1 cellular context compared by ENCODE assay signal in the genomic region with DNA sequence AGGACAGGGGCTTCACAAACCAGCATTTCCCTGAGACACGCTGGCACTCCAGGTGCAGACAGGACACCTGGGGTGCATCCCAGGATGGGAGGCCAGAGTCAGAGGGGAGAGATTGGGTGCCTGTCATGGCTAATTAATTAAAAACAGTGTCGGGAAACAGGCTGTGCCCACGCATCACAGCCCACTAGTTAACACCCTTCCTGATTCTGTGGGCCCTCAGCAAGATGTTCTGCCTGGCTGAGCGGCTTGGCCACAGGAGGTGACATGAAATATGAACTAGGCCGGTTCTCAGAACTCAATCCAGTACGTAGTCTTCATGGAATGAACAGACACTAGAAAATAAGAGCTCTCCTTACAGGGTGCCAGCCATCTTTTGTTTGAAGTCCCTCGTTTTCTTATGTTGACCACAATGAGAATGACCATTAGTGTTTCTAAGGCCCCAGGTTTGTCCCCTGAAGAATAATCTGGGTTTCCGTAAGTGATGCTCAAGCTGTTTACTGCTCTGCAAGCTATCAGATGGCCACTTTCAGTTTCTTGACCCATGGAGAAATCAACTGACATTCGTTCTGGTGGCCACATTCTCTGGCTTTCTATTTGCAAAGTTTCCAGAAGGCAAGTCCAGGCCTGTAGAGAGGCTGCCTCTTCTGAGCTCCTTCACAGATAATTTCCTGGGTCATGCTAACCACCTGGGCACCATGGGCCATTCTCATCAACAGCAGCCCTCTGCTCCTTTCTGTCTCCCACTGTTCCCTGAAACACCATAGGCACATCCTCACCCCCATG.
TF ChIP-seq lines count a peak whose summit lies in the region.

No MANE protein-coding gene starts in this region.

TF ChIP-seq in H1, 55 proteins besides CTCF, POLR2A, EP300 and RAD21 (continued from another document):
- TF ChIP-seq MAFK (IDR thresholded peaks at IDR 0.05; ENCODE audit: low read depth, low read length) (no peak), CHD2 (IDR thresholded peaks at IDR 0.05; ENCODE audit: low read length) (no peak), SUZ12 (IDR thresholded peaks at IDR 0.05; ENCODE audit: low read length) (no peak), SIX5 (IDR thresholded peaks at IDR 0.05; ENCODE audit: low read depth, low read length) (no peak), ASH2L (IDR thresholded peaks at IDR 0.05; ENCODE audit: low read length) (no peak), PHF8 (conservative IDR thresholded peaks at IDR 0.05; ENCODE audit: low read depth, low read length) (no peak), BCL11A (IDR thresholded peaks at IDR 0.05; ENCODE audit: low read depth in 2 of 2, low read length in 2 of 2) (no peak), YY1 (IDR thresholded peaks at IDR 0.05; ENCODE audit: low read depth, low read length) (no peak), TAF1 (IDR thresholded peaks at IDR 0.05; ENCODE audit: low read depth, low read length) (no peak)
- TF ChIP-seq, protein P1, sequence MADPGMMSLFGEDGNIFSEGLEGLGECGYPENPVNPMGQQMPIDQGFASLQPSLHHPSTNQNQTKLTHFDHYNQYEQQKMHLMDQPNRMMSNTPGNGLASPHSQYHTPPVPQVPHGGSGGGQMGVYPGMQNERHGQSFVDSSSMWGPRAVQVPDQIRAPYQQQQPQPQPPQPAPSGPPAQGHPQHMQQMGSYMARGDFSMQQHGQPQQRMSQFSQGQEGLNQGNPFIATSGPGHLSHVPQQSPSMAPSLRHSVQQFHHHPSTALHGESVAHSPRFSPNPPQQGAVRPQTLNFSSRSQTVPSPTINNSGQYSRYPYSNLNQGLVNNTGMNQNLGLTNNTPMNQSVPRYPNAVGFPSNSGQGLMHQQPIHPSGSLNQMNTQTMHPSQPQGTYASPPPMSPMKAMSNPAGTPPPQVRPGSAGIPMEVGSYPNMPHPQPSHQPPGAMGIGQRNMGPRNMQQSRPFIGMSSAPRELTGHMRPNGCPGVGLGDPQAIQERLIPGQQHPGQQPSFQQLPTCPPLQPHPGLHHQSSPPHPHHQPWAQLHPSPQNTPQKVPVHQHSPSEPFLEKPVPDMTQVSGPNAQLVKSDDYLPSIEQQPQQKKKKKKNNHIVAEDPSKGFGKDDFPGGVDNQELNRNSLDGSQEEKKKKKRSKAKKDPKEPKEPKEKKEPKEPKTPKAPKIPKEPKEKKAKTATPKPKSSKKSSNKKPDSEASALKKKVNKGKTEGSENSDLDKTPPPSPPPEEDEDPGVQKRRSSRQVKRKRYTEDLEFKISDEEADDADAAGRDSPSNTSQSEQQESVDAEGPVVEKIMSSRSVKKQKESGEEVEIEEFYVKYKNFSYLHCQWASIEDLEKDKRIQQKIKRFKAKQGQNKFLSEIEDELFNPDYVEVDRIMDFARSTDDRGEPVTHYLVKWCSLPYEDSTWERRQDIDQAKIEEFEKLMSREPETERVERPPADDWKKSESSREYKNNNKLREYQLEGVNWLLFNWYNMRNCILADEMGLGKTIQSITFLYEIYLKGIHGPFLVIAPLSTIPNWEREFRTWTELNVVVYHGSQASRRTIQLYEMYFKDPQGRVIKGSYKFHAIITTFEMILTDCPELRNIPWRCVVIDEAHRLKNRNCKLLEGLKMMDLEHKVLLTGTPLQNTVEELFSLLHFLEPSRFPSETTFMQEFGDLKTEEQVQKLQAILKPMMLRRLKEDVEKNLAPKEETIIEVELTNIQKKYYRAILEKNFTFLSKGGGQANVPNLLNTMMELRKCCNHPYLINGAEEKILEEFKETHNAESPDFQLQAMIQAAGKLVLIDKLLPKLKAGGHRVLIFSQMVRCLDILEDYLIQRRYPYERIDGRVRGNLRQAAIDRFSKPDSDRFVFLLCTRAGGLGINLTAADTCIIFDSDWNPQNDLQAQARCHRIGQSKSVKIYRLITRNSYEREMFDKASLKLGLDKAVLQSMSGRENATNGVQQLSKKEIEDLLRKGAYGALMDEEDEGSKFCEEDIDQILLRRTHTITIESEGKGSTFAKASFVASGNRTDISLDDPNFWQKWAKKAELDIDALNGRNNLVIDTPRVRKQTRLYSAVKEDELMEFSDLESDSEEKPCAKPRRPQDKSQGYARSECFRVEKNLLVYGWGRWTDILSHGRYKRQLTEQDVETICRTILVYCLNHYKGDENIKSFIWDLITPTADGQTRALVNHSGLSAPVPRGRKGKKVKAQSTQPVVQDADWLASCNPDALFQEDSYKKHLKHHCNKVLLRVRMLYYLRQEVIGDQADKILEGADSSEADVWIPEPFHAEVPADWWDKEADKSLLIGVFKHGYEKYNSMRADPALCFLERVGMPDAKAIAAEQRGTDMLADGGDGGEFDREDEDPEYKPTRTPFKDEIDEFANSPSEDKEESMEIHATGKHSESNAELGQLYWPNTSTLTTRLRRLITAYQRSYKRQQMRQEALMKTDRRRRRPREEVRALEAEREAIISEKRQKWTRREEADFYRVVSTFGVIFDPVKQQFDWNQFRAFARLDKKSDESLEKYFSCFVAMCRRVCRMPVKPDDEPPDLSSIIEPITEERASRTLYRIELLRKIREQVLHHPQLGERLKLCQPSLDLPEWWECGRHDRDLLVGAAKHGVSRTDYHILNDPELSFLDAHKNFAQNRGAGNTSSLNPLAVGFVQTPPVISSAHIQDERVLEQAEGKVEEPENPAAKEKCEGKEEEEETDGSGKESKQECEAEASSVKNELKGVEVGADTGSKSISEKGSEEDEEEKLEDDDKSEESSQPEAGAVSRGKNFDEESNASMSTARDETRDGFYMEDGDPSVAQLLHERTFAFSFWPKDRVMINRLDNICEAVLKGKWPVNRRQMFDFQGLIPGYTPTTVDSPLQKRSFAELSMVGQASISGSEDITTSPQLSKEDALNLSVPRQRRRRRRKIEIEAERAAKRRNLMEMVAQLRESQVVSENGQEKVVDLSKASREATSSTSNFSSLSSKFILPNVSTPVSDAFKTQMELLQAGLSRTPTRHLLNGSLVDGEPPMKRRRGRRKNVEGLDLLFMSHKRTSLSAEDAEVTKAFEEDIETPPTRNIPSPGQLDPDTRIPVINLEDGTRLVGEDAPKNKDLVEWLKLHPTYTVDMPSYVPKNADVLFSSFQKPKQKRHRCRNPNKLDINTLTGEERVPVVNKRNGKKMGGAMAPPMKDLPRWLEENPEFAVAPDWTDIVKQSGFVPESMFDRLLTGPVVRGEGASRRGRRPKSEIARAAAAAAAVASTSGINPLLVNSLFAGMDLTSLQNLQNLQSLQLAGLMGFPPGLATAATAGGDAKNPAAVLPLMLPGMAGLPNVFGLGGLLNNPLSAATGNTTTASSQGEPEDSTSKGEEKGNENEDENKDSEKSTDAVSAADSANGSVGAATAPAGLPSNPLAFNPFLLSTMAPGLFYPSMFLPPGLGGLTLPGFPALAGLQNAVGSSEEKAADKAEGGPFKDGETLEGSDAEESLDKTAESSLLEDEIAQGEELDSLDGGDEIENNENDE (IDR thresholded peaks at IDR 0.05; ENCODE audit: insufficient replicate concordance, low read length): no peak
- TF ChIP-seq, protein P2, sequence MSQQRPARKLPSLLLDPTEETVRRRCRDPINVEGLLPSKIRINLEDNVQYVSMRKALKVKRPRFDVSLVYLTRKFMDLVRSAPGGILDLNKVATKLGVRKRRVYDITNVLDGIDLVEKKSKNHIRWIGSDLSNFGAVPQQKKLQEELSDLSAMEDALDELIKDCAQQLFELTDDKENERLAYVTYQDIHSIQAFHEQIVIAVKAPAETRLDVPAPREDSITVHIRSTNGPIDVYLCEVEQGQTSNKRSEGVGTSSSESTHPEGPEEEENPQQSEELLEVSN (IDR thresholded peaks at IDR 0.05): no peak
